Comparison of ENCODE assay signal across 19 cellular contexts in the genomic region with DNA sequence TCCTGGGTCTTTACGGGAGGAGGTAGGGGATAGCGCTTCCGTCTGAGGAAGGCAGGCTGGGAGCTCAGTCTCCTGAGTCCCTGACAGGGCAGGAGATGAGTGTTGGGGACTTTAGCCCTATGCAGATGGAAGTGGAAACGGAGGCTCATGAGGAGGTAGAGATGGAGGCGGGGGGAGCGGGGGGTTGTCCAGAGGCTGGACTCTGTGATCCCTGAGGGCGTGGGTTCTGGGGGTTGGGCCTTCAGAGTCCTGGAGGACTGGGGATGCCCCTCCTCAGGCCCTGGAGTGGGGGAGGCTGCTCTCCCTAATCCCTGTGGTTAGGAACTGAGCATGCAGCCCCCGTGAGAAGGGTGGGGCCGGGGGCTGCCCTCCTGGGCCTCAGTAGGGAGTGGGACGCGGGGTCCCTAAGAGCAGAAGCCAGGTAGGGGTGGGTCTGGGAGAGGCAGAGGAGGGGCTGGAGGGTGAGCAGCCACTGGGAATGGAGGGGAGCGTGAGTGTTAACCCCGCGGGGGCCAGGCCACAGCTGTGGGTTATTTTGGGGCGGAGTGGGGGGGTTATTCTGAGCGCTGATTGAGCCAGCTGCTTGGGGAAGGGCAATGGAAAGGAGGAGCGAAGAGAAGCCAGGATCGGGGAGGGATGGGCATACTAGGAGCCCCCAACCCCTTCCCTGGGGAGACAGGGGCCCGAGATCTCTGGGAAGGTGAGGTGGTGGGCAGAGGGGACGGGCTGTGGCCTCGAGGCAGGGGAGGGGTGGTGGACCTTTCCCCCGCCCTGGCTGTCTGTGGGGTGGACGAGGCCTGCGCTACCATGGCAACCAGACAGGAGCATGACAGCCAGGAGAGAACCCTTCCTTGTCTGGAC. TPM values are rescaled to one million over a fixed set of nuclear protein-coding genes. Genes with fewer than 3 reads are reported as not detected.
DNase-seq lines count a peak whose midpoint lies in the region; ATAC-seq and TF ChIP-seq lines count a peak whose summit lies in the region.
"Had no signal": no experiment of that assay in that cellular context is flagged by ENCODE, and none has a peak within 500 bp of the region (broad histone marks: within the 10 kb centered on the region; RNA-seq: fewer than 3 reads in every experiment).

No MANE protein-coding gene starts in this region.

- no peak overlapping the region for H3K27ac ChIP-seq in BLaER1
- H3K27ac ChIP-seq: coronary artery, epithelial cell of prostate, gastrocnemius medialis had no signal

- in situ Hi-C loops in GM13977 (cut with MboI; ENCODE audit: low pct_unique_long_range_greater_than_20kb, low sequenced_read_pairs, unreplicated experiment) = no loop called here

- peak overlapping the region; percentile 28 to 95 (median 93) for H3K4me3 Mint-ChIP-seq in brain
- H3K4me3 Mint-ChIP-seq in neural crest cell = peak overlapping the region; percentile 73

- H4K20me1 ChIP-seq in BLaER1 = no peaks in the 10 kb centered on the region

- no peak for ATAC-seq in HG02884 (IDR thresholded peaks at IDR 0.05; ENCODE audit: unreplicated experiment)
- ATAC-seq: gastrocnemius medialis had no signal

- TF ChIP-seq CTCF in brain (conservative IDR thresholded peaks at IDR 0.05) (no peak), neural crest cell (conservative IDR thresholded peaks at IDR 0.05) (no peak), GM13977 (IDR thresholded peaks at IDR 0.05; ENCODE audit: extremely low read depth, insufficient read depth, missing control alignments) (no peak)

- peaks cover 0 to 8% (median 3%) of the 10 kb centered on the region in 5 experiments for H3K9me3 Mint-ChIP-seq in brain
- no peaks in the 10 kb centered on the region for H3K9me3 Mint-ChIP-seq in neural crest cell

- peak overlapping the region in 4 of 5 experiments; percentile 29 to 87 (median 57) for H3K27ac Mint-ChIP-seq in brain
- H3K27ac Mint-ChIP-seq in neural crest cell (ENCODE audit: unreplicated experiment) = no peak overlapping the region

- peak overlapping the region; percentile 11; the same call in 1 of the 2 replicates for H3K4me3 ChIP-seq in BLaER1
- H3K4me3 ChIP-seq: coronary artery, gastrocnemius medialis had no signal

- peak; percentile 38 for DNase-seq in HuH-7.5 (ENCODE audit: low spot score)
- DNase-seq in neural crest cell (ENCODE audit: low read depth, low spot score) = no peak
- no peak for DNase-seq in NCI-H2107 treated with DMSO at 0.1 percent for 48 hours (lab: John Stamatoyannopoulos, UW; ENCODE audit: unreplicated experiment)
- no peak for DNase-seq in HT-29 (ENCODE audit: low spot score)
- DNase-seq in GM13977 (ENCODE audit: low spot score) = no peak
- DNase-seq: activated gamma-delta T cell treated with Interleukin-2 at 50 U/mL for 16 hours, gastrocnemius medialis, GDM1, HCEC 1CT, NCI-H2171 had no signal

- H3K4me1 Mint-ChIP-seq in brain = peaks cover 86% of the 10 kb centered on the region
- peaks cover 42% of the 10 kb centered on the region for H3K4me1 Mint-ChIP-seq in neural crest cell

- no peak overlapping the region for H3K9ac ChIP-seq in BLaER1

- H3K36me3 Mint-ChIP-seq in brain (peaks cover 9% of the 10 kb centered on the region), neural crest cell (ENCODE audit: low read depth) (peaks cover 3% of the 10 kb centered on the region)

- H3K9me3 ChIP-seq in BLaER1 = peaks cover 13% of the 10 kb centered on the region; the same call in 1 of the 2 replicates
- H3K9me3 ChIP-seq: gastrocnemius medialis had no signal

- peaks cover 65% of the 10 kb centered on the region for H3K4me1 ChIP-seq in BLaER1

- H3K36me3 ChIP-seq in BLaER1 = no peaks in the 10 kb centered on the region
- H3K36me3 ChIP-seq: gastrocnemius medialis had no signal

- H3K4me2 ChIP-seq in BLaER1 = peak overlapping the region; percentile 99

- H3K27me3 ChIP-seq in BLaER1 = peaks cover 75% of the 10 kb centered on the region

- H3K27me3 Mint-ChIP-seq in brain (peaks cover 48% of the 10 kb centered on the region), neural crest cell (ENCODE audit: low read depth) (peaks cover 70% of the 10 kb centered on the region)

RNA-seq across cellular contexts. Expression of a gene that starts 2.8 kb away (rescaled TPM):
- 2.1 TPM for polyA plus RNA-seq in brain (ENCODE audit: insufficient read depth, low read depth, low replicate concordance)
- total RNA-seq in neural crest cell = 0.68 and 0.75 TPM in 2 replicates
- total RNA-seq in HT-29 (2014; rRNA removed; shearing (Covaris generic)) = 10.7 and 12.6 TPM in 2 replicates

RNA-seq across cellular contexts. Expression of a gene that starts 4.9 kb away (rescaled TPM):
- 216 TPM for polyA plus RNA-seq in brain (ENCODE audit: insufficient read depth, low read depth, low replicate concordance)
- total RNA-seq in neural crest cell = 163 and 172 TPM in 2 replicates
- total RNA-seq in HT-29 (2014; rRNA removed; shearing (Covaris generic)) = 150 and 189 TPM in 2 replicates

RNA-seq across cellular contexts. Expression of a gene that starts 32.1 kb away (rescaled TPM):
- 8.6 TPM for polyA plus RNA-seq in brain (ENCODE audit: insufficient read depth, low read depth, low replicate concordance)
- total RNA-seq in neural crest cell = not detected in 2 replicates
- total RNA-seq in HT-29 (2014; rRNA removed; shearing (Covaris generic)) = 0.34 and 1.2 TPM in 2 replicates
- total RNA-seq: gastrocnemius medialis; liver; myocyte; renal cortical epithelial cell; T-helper 1 cell treated with Interleukin-12 subunit alpha and Interleukin-12 subunit beta and Interleukin-4 antibody, amounts not matched to agents 30 ng/mL and 1 ng/mL, for 36 hours had no signal

RNA-seq across cellular contexts. Expression of a gene that starts 32.5 kb away (rescaled TPM):
- polyA plus RNA-seq in brain (ENCODE audit: insufficient read depth, low read depth, low replicate concordance) = 6.4 TPM
- 6.8 and 8.4 TPM in 2 replicates for total RNA-seq in neural crest cell
- total RNA-seq in HT-29 (2014; rRNA removed; shearing (Covaris generic)) = 12.7 and 14.7 TPM in 2 replicates

RNA-seq across cellular contexts. Expression of a gene that starts 49.5 kb away (rescaled TPM):
- polyA plus RNA-seq in brain (ENCODE audit: insufficient read depth, low read depth, low replicate concordance) = 20.4 TPM
- 52.1 and 56.1 TPM in 2 replicates for total RNA-seq in neural crest cell
- 96.1 and 120 TPM in 2 replicates for total RNA-seq in HT-29 (2014; rRNA removed; shearing (Covaris generic))
